In the genomic region with DNA sequence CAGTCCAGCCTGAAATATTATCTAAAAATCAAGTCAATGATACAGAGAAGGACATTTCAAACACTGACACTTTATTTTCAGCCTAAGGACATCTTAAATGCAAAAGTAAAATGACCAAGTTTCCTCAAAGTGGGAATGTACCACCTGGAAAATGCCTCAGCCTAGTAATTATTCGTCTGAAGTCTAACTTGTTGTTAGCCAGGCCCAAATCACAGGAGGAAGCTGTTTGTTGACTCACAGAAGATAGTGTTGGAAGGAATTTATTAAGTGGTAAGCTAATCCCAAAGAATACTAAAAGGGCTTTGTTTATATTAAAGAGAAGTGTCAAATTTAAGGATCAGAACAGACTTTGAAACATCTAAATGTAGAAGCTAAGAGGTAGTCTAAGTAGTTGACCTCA, we compare ENCODE assay signal across 2 cellular contexts.
A peak's percentile ranks its signal among the peaks of the same experiment; 100 is the strongest.
TF ChIP-seq lines count a peak whose summit lies in the region.

No MANE protein-coding gene starts in this region.

TF ChIP-seq in A549, 52 proteins besides CTCF, POLR2A, EP300 and RAD21 (continued from another document):
- TF ChIP-seq ZC3H11A (IDR thresholded peaks at IDR 0.05) (no peak), SREBF2 (IDR thresholded peaks at IDR 0.05) (no peak)
TF ChIP-seq in A549: peak in this region for 0.

TF ChIP-seq in HEK293, 187 proteins besides CTCF, POLR2A, EP300 and RAD21 (continued from another document):
- peak; percentile 55 for TF ChIP-seq PRDM10 (tag by site-specific recombination; IDR thresholded peaks at IDR 0.05)
- TF ChIP-seq ZNF23 (tag by site-specific recombination; IDR thresholded peaks at IDR 0.05; ENCODE audit: borderline replicate concordance), result no peak
- no peak for TF ChIP-seq PBX3 (CRISPR knock-in tag; IDR thresholded peaks at IDR 0.05)
- no peak for TF ChIP-seq ZNF623 (tag by site-specific recombination; IDR thresholded peaks at IDR 0.05)
